In the genomic region with DNA sequence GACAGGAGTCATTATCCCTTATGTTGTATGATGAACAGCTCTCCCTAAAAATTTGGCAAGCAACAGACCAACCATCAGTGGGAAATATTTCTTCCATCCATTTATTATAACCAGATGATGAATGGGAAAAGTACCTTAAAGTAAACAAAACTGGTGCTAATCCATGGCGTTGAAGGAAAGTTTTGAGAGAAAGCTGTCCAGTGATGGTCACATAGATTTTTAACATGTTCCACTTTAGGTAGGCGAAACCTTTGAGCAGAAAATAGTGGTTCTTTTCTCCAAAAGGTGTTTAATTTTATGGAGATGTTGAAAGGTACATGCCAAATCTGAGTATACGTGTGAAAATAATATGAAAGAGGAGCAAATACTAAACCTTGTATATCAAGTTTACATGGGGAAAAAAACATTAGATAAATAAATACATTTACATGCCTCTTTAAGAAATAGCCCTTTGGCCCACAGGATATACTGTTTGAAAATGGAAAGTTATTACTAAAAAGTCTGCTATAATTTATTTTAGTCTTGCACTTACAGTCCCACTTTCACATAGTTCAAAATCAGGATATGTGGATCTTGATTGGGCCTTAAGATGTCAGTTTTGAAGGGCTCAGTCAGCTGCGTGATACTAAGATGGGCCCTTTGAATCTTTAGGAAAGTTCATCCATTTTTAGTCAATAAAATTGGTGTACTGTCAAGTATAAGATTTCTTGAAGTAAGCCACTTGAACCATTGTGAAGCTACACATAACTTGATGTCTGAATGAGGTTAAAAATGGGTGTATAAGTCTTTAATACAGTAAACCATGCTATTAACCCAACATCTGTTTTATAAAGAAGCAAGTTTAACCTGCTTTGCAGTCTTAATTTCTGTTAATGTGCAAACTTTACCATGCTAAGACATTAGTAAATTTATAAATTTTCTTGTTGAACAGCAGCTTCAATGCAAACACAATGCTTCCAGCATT, we compare ENCODE assay signal across 1 cellular context.
TF ChIP-seq lines count a peak whose summit lies in the region.

No MANE protein-coding gene starts in this region.

TF ChIP-seq in A549, 52 proteins besides CTCF, POLR2A, EP300 and RAD21:
- TF ChIP-seq RARB (CRISPR knock-in tag; IDR thresholded peaks at IDR 0.05): peak; percentile 10; the same call in 1 of the 2 replicates
- TF ChIP-seq, protein P1, sequence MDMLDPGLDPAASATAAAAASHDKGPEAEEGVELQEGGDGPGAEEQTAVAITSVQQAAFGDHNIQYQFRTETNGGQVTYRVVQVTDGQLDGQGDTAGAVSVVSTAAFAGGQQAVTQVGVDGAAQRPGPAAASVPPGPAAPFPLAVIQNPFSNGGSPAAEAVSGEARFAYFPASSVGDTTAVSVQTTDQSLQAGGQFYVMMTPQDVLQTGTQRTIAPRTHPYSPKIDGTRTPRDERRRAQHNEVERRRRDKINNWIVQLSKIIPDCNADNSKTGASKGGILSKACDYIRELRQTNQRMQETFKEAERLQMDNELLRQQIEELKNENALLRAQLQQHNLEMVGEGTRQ (IDR thresholded peaks at IDR 0.05): no peak
